9 cellular contexts compared by ENCODE assay signal in the genomic region with DNA sequence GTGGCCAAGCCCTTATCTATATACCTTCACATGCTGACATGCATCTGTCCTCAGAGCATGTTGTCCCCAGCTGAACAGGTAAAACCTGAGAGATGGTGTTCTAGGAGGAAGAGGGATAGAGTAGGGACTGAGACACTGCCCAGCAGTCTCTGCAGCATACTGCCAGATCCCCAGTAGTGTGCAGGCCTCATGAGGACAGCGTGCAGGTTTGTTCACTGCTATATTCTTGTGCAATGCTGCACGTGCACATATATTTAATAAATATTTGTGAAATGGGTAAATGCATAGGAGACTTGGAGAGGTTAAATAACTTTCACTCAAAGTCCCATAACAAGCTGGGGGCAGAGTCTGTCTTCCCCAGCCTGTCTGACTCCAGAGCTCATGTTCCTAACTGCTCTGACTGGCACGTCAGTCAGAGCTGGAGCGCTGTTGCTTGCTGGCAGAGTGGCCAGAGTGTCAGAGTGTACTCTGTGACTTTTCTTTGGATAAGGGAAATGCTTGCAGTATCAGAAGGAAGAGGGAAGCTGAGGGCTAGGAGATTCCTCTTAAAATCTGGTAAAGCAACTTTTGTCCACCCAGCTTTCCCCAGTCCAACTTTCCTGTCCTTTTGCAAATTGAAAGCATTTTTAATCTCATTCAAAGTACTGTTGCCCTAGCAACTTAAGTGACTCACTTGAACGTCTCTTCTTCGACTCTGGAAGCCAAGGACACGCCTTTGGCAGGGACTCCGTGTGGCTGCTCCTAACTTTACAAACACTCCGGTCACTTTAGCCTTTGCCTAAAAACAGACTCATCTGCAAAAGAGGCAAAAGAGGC. TPM values are rescaled to one million over a fixed set of nuclear protein-coding genes. Genes with fewer than 3 reads are reported as not detected.
A peak's percentile ranks its signal among the peaks of the same experiment; 100 is the strongest.
DNase-seq lines count a peak whose midpoint lies in the region; ATAC-seq and TF ChIP-seq lines count a peak whose summit lies in the region.
"Had no signal": no experiment of that assay in that cellular context is flagged by ENCODE, and none has a peak within 500 bp of the region (broad histone marks: within the 10 kb centered on the region; RNA-seq: fewer than 3 reads in every experiment).

No MANE protein-coding gene starts in this region.

- H3K4me3 ChIP-seq in heart right ventricle: peak overlapping the region in 7 of 10 donors; percentile 1 to 33 (median 20)

- peaks cover 15 to 58% (median 45%) of the 10 kb centered on the region in 9 donors for H3K4me1 ChIP-seq in heart right ventricle

- H3K36me3 Mint-ChIP-seq in stimulated activated memory B cell treated with anti-CD40 and anti-IgM and Interleukin-4, amounts not matched to agents 10 μg/mL and 1 μg/mL and 100 μg/mL, for 72 hours: peaks cover 69% of the 10 kb centered on the region

- H3K4me1 Mint-ChIP-seq in stimulated activated memory B cell treated with anti-CD40 and anti-IgM and Interleukin-4, amounts not matched to agents 10 μg/mL and 1 μg/mL and 100 μg/mL, for 72 hours: no peaks in the 10 kb centered on the region

- ATAC-seq in heart right ventricle (peak; percentile 82 to 94 (median 90)), HG03439 (IDR thresholded peaks at IDR 0.05; ENCODE audit: unreplicated experiment) (no peak)
- no peak for ATAC-seq in stimulated activated memory B cell treated with anti-CD40 and anti-IgM and Interleukin-4, amounts not matched to agents 10 μg/mL and 1 μg/mL and 100 μg/mL, for 72 hours

- no peaks in the 10 kb centered on the region for H3K9me3 ChIP-seq in heart right ventricle

- no peak overlapping the region for H3K4me3 Mint-ChIP-seq in stimulated activated memory B cell treated with anti-CD40 and anti-IgM and Interleukin-4, amounts not matched to agents 10 μg/mL and 1 μg/mL and 100 μg/mL, for 72 hours
- H3K4me3 Mint-ChIP-seq: activated naive CD4-positive, alpha-beta T cell treated with anti-CD3 and anti-CD28 coated beads, Interleukin-2, amount 50 U/mL, for 24 hours had no signal

- no peaks in the 10 kb centered on the region for H3K9me3 Mint-ChIP-seq in stimulated activated memory B cell treated with anti-CD40 and anti-IgM and Interleukin-4, amounts not matched to agents 10 μg/mL and 1 μg/mL and 100 μg/mL, for 72 hours
- H3K9me3 Mint-ChIP-seq: activated naive CD4-positive, alpha-beta T cell treated with anti-CD3 and anti-CD28 coated beads, Interleukin-2, amount 50 U/mL, for 24 hours had no signal

- TF ChIP-seq CTCF in VCaP (conservative IDR thresholded peaks at IDR 0.05) (no peak), heart right ventricle (IDR thresholded peaks at IDR 0.05) (no peak)

- peak overlapping the region; percentile 15 for H3K27ac ChIP-seq in VCaP
- peak overlapping the region; percentile 65 to 81 (median 73) for H3K27ac ChIP-seq in heart right ventricle

- peak; percentile 39 for DNase-seq in DMS79 treated with DMSO at 0.1 percent for 48 hours (lab: John Stamatoyannopoulos, UW)
- DNase-seq in heart right ventricle: peak; percentile 72 to 79
- peak; percentile 66 for DNase-seq in renal cortical epithelial cell (ENCODE audit: low read depth)
- no peak for DNase-seq in inferior parietal cortex (ENCODE audit: extremely low spot score)
- DNase-seq in foreskin melanocyte: no peak

- intact Hi-C loops in heart right ventricle (cut with DNase I): loop anchor here in 9 of 10 donors (5.0 to 10.0 kb wide), 7 partner anchors 35 to 928 kb away; partner anchors contain the start of genes CKAP4 (in 4 of the 9) and TCP11L2 (in 2 of the 9)

- no peaks in the 10 kb centered on the region for H3K27me3 ChIP-seq in heart right ventricle

- WGBS in heart right ventricle, 2 donors: 14 to 19% methylated on average over 9 of the region's 9 CpGs

- H3K36me3 ChIP-seq in heart right ventricle: peaks cover 0 to 92% (median 19%) of the 10 kb centered on the region in 9 donors

- H3K27me3 Mint-ChIP-seq in stimulated activated memory B cell treated with anti-CD40 and anti-IgM and Interleukin-4, amounts not matched to agents 10 μg/mL and 1 μg/mL and 100 μg/mL, for 72 hours: no peaks in the 10 kb centered on the region
- H3K27me3 Mint-ChIP-seq: activated naive CD4-positive, alpha-beta T cell treated with anti-CD3 and anti-CD28 coated beads, Interleukin-2, amount 50 U/mL, for 24 hours had no signal

- H3K27ac Mint-ChIP-seq in stimulated activated memory B cell treated with anti-CD40 and anti-IgM and Interleukin-4, amounts not matched to agents 10 μg/mL and 1 μg/mL and 100 μg/mL, for 72 hours: no peak overlapping the region
- H3K27ac Mint-ChIP-seq: activated naive CD4-positive, alpha-beta T cell treated with anti-CD3 and anti-CD28 coated beads, Interleukin-2, amount 50 U/mL, for 24 hours had no signal

RNA-seq across cellular contexts. Expression of gene POLR3B, which starts 14.9 kb away (rescaled TPM):
- total RNA-seq in heart right ventricle (10 to 100 TPM in 4 of 10 donors, 1 to 10 TPM in 6; 7.4 to 12.0 (median 9.6) TPM), renal cortical epithelial cell (10.9 and 17.3 TPM in 2 replicates)
- 1 to 10 TPM; 2.0 to 5.0 TPM for polyA plus RNA-seq in heart right ventricle

RNA-seq across cellular contexts. Expression of gene TCP11L2, which starts 40.1 kb away (rescaled TPM):
- 100 to 1,000 TPM in 9 of 10 donors, 10 to 100 TPM in 1; 77.6 to 168 (median 120) TPM for total RNA-seq in heart right ventricle
- 10 to 100 TPM in 1 of 2 donors, 1 to 10 TPM in 1; 4.9 to 15.4 TPM for polyA plus RNA-seq in heart right ventricle
- 30.2 and 48.3 TPM in 2 replicates for total RNA-seq in renal cortical epithelial cell

Comparison
In these comparisons a context has a peak if more than half of its experiments do, and no peak if none do; other contexts are left out.
1. DNase-seq: peak in DMS79 treated with DMSO at 0.1 percent for 48 hours (single experiment), heart right ventricle (2 of 2) and renal cortical epithelial cell (single experiment); none in inferior parietal cortex (single experiment) and foreskin melanocyte (single experiment).
2. ATAC-seq: peak in heart right ventricle (8 of 8); none in stimulated activated memory B cell treated with anti-CD40 and anti-IgM and Interleukin-4, amounts not matched to agents 10 μg/mL and 1 μg/mL and 100 μg/mL, for 72 hours (single experiment) and HG03439 (single experiment).